Comparison of ENCODE assay signal across 8 cellular contexts in the genomic region with DNA sequence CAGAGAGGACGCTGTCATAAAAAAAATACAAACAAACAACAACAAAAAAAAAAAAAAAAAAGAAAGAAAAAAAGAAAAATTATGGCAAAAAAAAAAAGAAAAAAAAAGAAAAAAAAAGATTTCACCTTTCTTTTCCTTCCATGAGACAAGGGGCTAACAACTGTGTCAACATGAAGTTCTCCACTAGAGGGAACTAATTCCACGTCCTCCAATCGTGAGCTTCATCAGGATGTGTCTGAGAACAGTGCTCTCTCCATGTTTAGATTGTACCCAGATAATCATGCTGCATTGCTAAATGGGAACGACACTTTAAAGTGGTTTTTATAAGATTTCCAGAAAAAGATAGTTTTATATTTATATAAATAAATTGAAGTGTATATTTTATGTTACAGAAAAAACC.
A peak's percentile ranks its signal among the peaks of the same experiment; 100 is the strongest.
DNase-seq lines count a peak whose midpoint lies in the region; ATAC-seq, FAIRE-seq and TF ChIP-seq lines count a peak whose summit lies in the region.

No MANE protein-coding gene starts in this region.

- FAIRE-seq in H54 (lab: Jason Lieb, UNC): peak; percentile 93

- no peak overlapping the region for H3K4me3 Mint-ChIP-seq in activated naive CD4-positive, alpha-beta T cell treated with anti-CD3 and anti-CD28 coated beads, Interleukin-2, amount 10 ng/mL, durations not matched to agents 7 days and 5 days
- H3K4me3 Mint-ChIP-seq in stimulated activated memory B cell treated with anti-CD40 and anti-IgM and Interleukin-4, amounts not matched to agents 10 μg/mL and 1 μg/mL and 100 μg/mL, for 72 hours: no peak overlapping the region

- H3K4me2 ChIP-seq in OCI-LY7 (ENCODE audit: low read length): no peak overlapping the region

- peak; percentile 21 for DNase-seq in activated naive CD4-positive, alpha-beta T cell treated with anti-CD3 and anti-CD28 coated beads, Interleukin-2, amount 10 ng/mL, durations not matched to agents 7 days and 5 days
- no peak for DNase-seq in activated naive CD4-positive, alpha-beta T cell treated with Interleukin-2 at 50 U/mL for 16 hours
- DNase-seq in H54 (ENCODE audit: insufficient read length, low spot score) (peak; percentile 44), OCI-LY7 (ENCODE audit: low spot score) (peak; percentile 60), dermis blood vessel endothelial cell (peak; percentile 83), lung (ENCODE audit: low spot score) (no peak)
- DNase-seq in Jurkat, Clone E6-1 (ENCODE audit: low read depth, low spot score): peak; percentile 67

- no peaks in the 10 kb centered on the region for H3K27me3 ChIP-seq in lung (ENCODE audit: control insufficient read depth, insufficient read depth)

- no peaks in the 10 kb centered on the region for H3K4me1 Mint-ChIP-seq in activated naive CD4-positive, alpha-beta T cell treated with anti-CD3 and anti-CD28 coated beads, Interleukin-2, amount 10 ng/mL, durations not matched to agents 7 days and 5 days
- H3K4me1 Mint-ChIP-seq in stimulated activated memory B cell treated with anti-CD40 and anti-IgM and Interleukin-4, amounts not matched to agents 10 μg/mL and 1 μg/mL and 100 μg/mL, for 72 hours: no peaks in the 10 kb centered on the region

- no peaks in the 10 kb centered on the region for H4K20me1 ChIP-seq in OCI-LY7 (ENCODE audit: insufficient read depth, low read length)

- H3K36me3 ChIP-seq in OCI-LY7 (ENCODE audit: insufficient read depth, low read length): no peaks in the 10 kb centered on the region
- H3K36me3 ChIP-seq in lung (ENCODE audit: control insufficient read depth in 2 of 2, insufficient read depth in 2 of 2, low read length in 2 of 2): no peaks in the 10 kb centered on the region

- no peaks in the 10 kb centered on the region for H3K36me3 Mint-ChIP-seq in activated naive CD4-positive, alpha-beta T cell treated with anti-CD3 and anti-CD28 coated beads, Interleukin-2, amount 10 ng/mL, durations not matched to agents 7 days and 5 days
- no peaks in the 10 kb centered on the region for H3K36me3 Mint-ChIP-seq in stimulated activated memory B cell treated with anti-CD40 and anti-IgM and Interleukin-4, amounts not matched to agents 10 μg/mL and 1 μg/mL and 100 μg/mL, for 72 hours

- no peaks in the 10 kb centered on the region for H3K79me2 ChIP-seq in OCI-LY7 (ENCODE audit: insufficient read depth, low read depth, low read length)

- POLR2A ChIA-PET in OCI-LY7 (lab: Charles Lee): interaction anchor here (0.6 to 0.8 kb wide), 4 partner anchors 29 to 1089 kb away, joined by 4 to 7 read pairs (median 4); no protein-coding TSS in a partner anchor

- H3K9me3 Mint-ChIP-seq in activated naive CD4-positive, alpha-beta T cell treated with anti-CD3 and anti-CD28 coated beads, Interleukin-2, amount 10 ng/mL, durations not matched to agents 7 days and 5 days: no peaks in the 10 kb centered on the region
- H3K9me3 Mint-ChIP-seq in stimulated activated memory B cell treated with anti-CD40 and anti-IgM and Interleukin-4, amounts not matched to agents 10 μg/mL and 1 μg/mL and 100 μg/mL, for 72 hours: peaks cover 10% of the 10 kb centered on the region

- no peaks in the 10 kb centered on the region for H3K9me2 ChIP-seq in OCI-LY7 (ENCODE audit: insufficient read depth, low read length)

- CTCF ChIA-PET in activated naive CD4-positive, alpha-beta T cell treated with anti-CD3 and anti-CD28 coated beads, Interleukin-2, amount 10 ng/mL, durations not matched to agents 7 days and 5 days (lab: Charles Lee): interaction anchor here (0.6 to 3.3 kb wide), 5 partner anchors 11 to 1014 kb away, joined by 3 to 14 read pairs (median 5); no protein-coding TSS in a partner anchor
- CTCF ChIA-PET in OCI-LY7 (lab: Charles Lee; ENCODE audit: unreplicated experiment): no interaction called here

- no peaks in the 10 kb centered on the region for H3K4me1 ChIP-seq in OCI-LY7 (ENCODE audit: insufficient read depth, low read length, poor library complexity, severe bottlenecking)
- no peaks in the 10 kb centered on the region for H3K4me1 ChIP-seq in lung (ENCODE audit: control insufficient read depth in 2 of 2, insufficient read depth in 2 of 2, low read length in 2 of 2)

- H3K27ac Mint-ChIP-seq in activated naive CD4-positive, alpha-beta T cell treated with anti-CD3 and anti-CD28 coated beads, Interleukin-2, amount 10 ng/mL, durations not matched to agents 7 days and 5 days: no peak overlapping the region
- no peak overlapping the region for H3K27ac Mint-ChIP-seq in stimulated activated memory B cell treated with anti-CD40 and anti-IgM and Interleukin-4, amounts not matched to agents 10 μg/mL and 1 μg/mL and 100 μg/mL, for 72 hours

- no peak overlapping the region for H3K4me3 ChIP-seq in Jurkat, Clone E6-1 (ENCODE audit: low read length)
- H3K4me3 ChIP-seq in OCI-LY7 (ENCODE audit: low read depth, low read length, poor library complexity, severe bottlenecking) (no peak overlapping the region), lung (no peak overlapping the region)

- H3K27ac ChIP-seq in OCI-LY7 (ENCODE audit: low read depth, low read length, poor library complexity, severe bottlenecking) (no peak overlapping the region), lung (ENCODE audit: low read depth in 1 of 2, low read length in 1 of 2) (no peak overlapping the region)

- no peak for TF ChIP-seq POLR2A in H54 (IDR thresholded peaks at IDR 0.05; ENCODE audit: low read depth, low read length)

- intact Hi-C loops in OCI-LY7 (cut with micrococcal nuclease; ENCODE audit: unreplicated experiment): no loop called here

- peaks cover 10% of the 10 kb centered on the region for H3K27me3 Mint-ChIP-seq in activated naive CD4-positive, alpha-beta T cell treated with anti-CD3 and anti-CD28 coated beads, Interleukin-2, amount 10 ng/mL, durations not matched to agents 7 days and 5 days
- H3K27me3 Mint-ChIP-seq in stimulated activated memory B cell treated with anti-CD40 and anti-IgM and Interleukin-4, amounts not matched to agents 10 μg/mL and 1 μg/mL and 100 μg/mL, for 72 hours: peaks cover 23% of the 10 kb centered on the region

- no peak overlapping the region for H2AFZ ChIP-seq in OCI-LY7 (ENCODE audit: low read length)

- WGBS in lung, 2 donors: 3 to 4% methylated on average over 4 of the region's 4 CpGs

- ATAC-seq in lung (ENCODE audit: insufficient read depth, low FRiP score): peak; percentile 74
- no peak for ATAC-seq in stimulated activated memory B cell treated with anti-CD40 and anti-IgM and Interleukin-4, amounts not matched to agents 10 μg/mL and 1 μg/mL and 100 μg/mL, for 72 hours

- BruUV-seq in OCI-LY7 (replicated peaks; lab: Mats Ljungman, UMichigan): no TSS peak

- H3K9me3 ChIP-seq in OCI-LY7 (ENCODE audit: low read length): no peaks in the 10 kb centered on the region
- H3K9me3 ChIP-seq in lung (ENCODE audit: control insufficient read depth in 2 of 2, insufficient read depth in 1 of 2, low read length in 1 of 2): peaks cover 0 to 2% of the 10 kb centered on the region in 2 donors

- peak; percentile 75 for TF ChIP-seq CTCF in OCI-LY7 (conservative IDR thresholded peaks at IDR 0.05; ENCODE audit: low read length)
- TF ChIP-seq CTCF in lung (IDR thresholded peaks at IDR 0.05; ENCODE audit: control extremely low read depth, extremely low read depth): peak; percentile 63

Comparison
In these comparisons a context has a peak if more than half of its experiments do, and no peak if none do; other contexts are left out.
1. DNase-seq: peak in activated naive CD4-positive, alpha-beta T cell treated with anti-CD3 and anti-CD28 coated beads, Interleukin-2, amount 10 ng/mL, durations not matched to agents 7 days and 5 days (single experiment), H54 (single experiment), Jurkat, Clone E6-1 (single experiment), OCI-LY7 (single experiment) and dermis blood vessel endothelial cell (single experiment); none in activated naive CD4-positive, alpha-beta T cell treated with Interleukin-2 at 50 U/mL for 16 hours (single experiment) and lung (single experiment).